ENCODE assay signal across 8 cellular contexts in genomic region chr16:88569614-88569984, GRCh38. TPM values are rescaled to one million over a fixed set of nuclear protein-coding genes. Genes with fewer than 3 reads are reported as not detected.
DNase-seq lines count a peak whose midpoint lies in the region; ATAC-seq, FAIRE-seq and TF ChIP-seq lines count a peak whose summit lies in the region.

No MANE protein-coding gene starts in this region.

- H3K4me3 ChIP-seq in K562 (peak overlapping the region; percentile 79), testis (peak overlapping the region; percentile 65 to 87)

- BruUV-seq in K562 (replicated peaks; lab: Mats Ljungman, UMichigan): TSS peak; percentile 90

- TF ChIP-seq CTCF in C4-2B (conservative IDR thresholded peaks at IDR 0.05): no peak
- no peak for TF ChIP-seq CTCF in K562 (IDR thresholded peaks at IDR 0.05 in 2 of 3, conservative IDR thresholded peaks at IDR 0.05 in 1 of 3; ENCODE audit: insufficient read depth in 2 of 3, low read depth in 1 of 3, low read length in 3 of 3)
- no peak for TF ChIP-seq CTCF in testis (IDR thresholded peaks at IDR 0.05)

- H3K27me3 ChIP-seq in K562 (ENCODE audit: control insufficient read depth in 2 of 2, insufficient read depth in 2 of 2, low read length in 2 of 2): no peaks in the 10 kb centered on the region
- no peaks in the 10 kb centered on the region for H3K27me3 ChIP-seq in testis

- peaks cover 10% of the 10 kb centered on the region for H4K20me1 ChIP-seq in K562 (replicated peaks; ENCODE audit: control insufficient read depth, insufficient read depth, low read length)

- FAIRE-seq in K562 (lab: Jason Lieb, UNC): peak; percentile 19
- no peak for FAIRE-seq in GM12891 (lab: Jason Lieb, UNC)
- no peak for FAIRE-seq in GM19239 (lab: Jason Lieb, UNC)

- DNase-seq in HT-29 (ENCODE audit: low spot score) (peak; percentile 13), K562 (ENCODE audit: extremely low read depth in 1 of 4, low spot score in 3 of 4) (peak; percentile 34 to 55 (median 50)), left colon (peak in 1 of 2 donors; percentile 42), testis (no peak), GM12891 (ENCODE audit: insufficient read length, low spot score) (no peak), GM19239 (ENCODE audit: insufficient read length, low spot score) (no peak)

- H3K36me3 ChIP-seq in K562 (ENCODE audit: control insufficient read depth, insufficient read depth, low read length) (peaks cover 30% of the 10 kb centered on the region), testis (ENCODE audit: low read depth, missing control alignments) (no peaks in the 10 kb centered on the region)

- intact Hi-C loops in K562 (cut with micrococcal nuclease) (no loop called here), left colon (cut with DNase I, micrococcal nuclease) (loop anchor here in 1 of 2 donors (10.0 kb wide), 1 partner anchor 125 kb away; no protein-coding TSS in a partner anchor), testis (cut with DNase I; ENCODE audit: low total_unique reads) (loop anchor here (10.0 kb wide), 1 partner anchor 125 kb away; no protein-coding TSS in a partner anchor)

- H3K4me1 ChIP-seq in K562 (replicated peaks in 1 of 2; ENCODE audit: control insufficient read depth in 2 of 2, insufficient read depth in 2 of 2, low read length in 2 of 2): peaks cover 20 to 28% of the 10 kb centered on the region in 2 experiments; a peak in 4 of 5 replicates
- H3K4me1 ChIP-seq in testis: peaks cover 5% of the 10 kb centered on the region

- CTCF ChIA-PET in K562 (lab: Yijun Ruan, JAX; ENCODE audit: low intra/inter-chr PET ratio): interaction anchor here (0.6 kb wide), 1 partner anchor 41 kb away, joined by 4 read pairs; no protein-coding TSS in a partner anchor

- TF ChIP-seq EP300 in K562 (IDR thresholded peaks at IDR 0.05; ENCODE audit: low read length): no peak

- peak overlapping the region; percentile 79 to 93 for H3K9ac ChIP-seq in K562 (ENCODE audit: insufficient read depth in 1 of 2, low read depth in 2 of 2, low read length in 2 of 2)

- 2% methylated on average over 28 of the region's 28 CpGs for WGBS in K562 (ENCODE audit: insufficient coverage, low coverage, missing lambda C conversion rate)
- 0 to 17% methylated on average over 1 to 28 of the region's 28 CpGs for WGBS in testis, 2 donors

- no peak for TF ChIP-seq RAD21 in K562 (CRISPR knock-in tag; conservative IDR thresholded peaks at IDR 0.05 in 1 of 2, IDR thresholded peaks at IDR 0.05 in 1 of 2)

- POLR2A ChIA-PET in K562 (lab: Yijun Ruan, JAX): interaction anchor here (0.7 to 3.7 kb wide), 9 partner anchors 9 to 132 kb away, joined by 4 to 27 read pairs (median 6); partner anchors contain the start of gene SNAI3

- peak overlapping the region; percentile 84 for H3K27ac ChIP-seq in C4-2B
- H3K27ac ChIP-seq in K562 (ENCODE audit: extremely low read depth, low read depth, low read length): peak overlapping the region; percentile 67
- peak overlapping the region; percentile 2 to 16 for H3K27ac ChIP-seq in testis

- in situ Hi-C loops in K562 (cut with MboI): no loop called here

- H3K9me3 ChIP-seq in K562 (replicated peaks; ENCODE audit: control insufficient read depth, insufficient read depth, low read depth, low read length) (no peaks in the 10 kb centered on the region), testis (no peaks in the 10 kb centered on the region)

- H3K4me2 ChIP-seq in K562 (ENCODE audit: insufficient read depth, low read length): peak overlapping the region; percentile 90

- peak overlapping the region; percentile 98 for H2AFZ ChIP-seq in K562 (ENCODE audit: low read depth, low read length)

- no peaks in the 10 kb centered on the region for H3K9me1 ChIP-seq in K562 (ENCODE audit: control insufficient read depth, insufficient read depth, low read length)

- H3K79me2 ChIP-seq in K562 (ENCODE audit: control insufficient read depth, insufficient read depth, low read length): peaks cover 51% of the 10 kb centered on the region

- no peak for TF ChIP-seq POLR2A in K562 (conservative IDR thresholded peaks at IDR 0.05)
- TF ChIP-seq POLR2A in testis (IDR thresholded peaks at IDR 0.05): no peak
- TF ChIP-seq POLR2A in GM12891 (IDR thresholded peaks at IDR 0.05; ENCODE audit: low read depth, low read length): no peak

- ATAC-seq in GM21367 (IDR thresholded peaks at IDR 0.05; ENCODE audit: unreplicated experiment) (peak; percentile 6), K562 (peak; percentile 66), left colon (peak; percentile 23)

TF ChIP-seq in K562, 482 proteins besides CTCF, POLR2A, EP300 and RAD21 (continues in another document):
- TF ChIP-seq FOXP1 (CRISPR knock-in tag; IDR thresholded peaks at IDR 0.05) (0 out of 2 replicates have a peak, but pooled peaks have one; percentile 34), FOSL1 (tag; conservative IDR thresholded peaks at IDR 0.05) (no peak), REST (CRISPR knock-in tag; IDR thresholded peaks at IDR 0.05; ENCODE audit: low read depth) (no peak)

TF ChIP-seq in GM12891, 5 proteins besides CTCF, POLR2A, EP300 and RAD21:
- TF ChIP-seq POLR2AphosphoS5 (IDR thresholded peaks at IDR 0.05; ENCODE audit: low read depth, low read length) (no peak), POU2F2 (IDR thresholded peaks at IDR 0.05; ENCODE audit: low read depth, low read length) (no peak), PAX5 (IDR thresholded peaks at IDR 0.05; ENCODE audit: insufficient read depth, low read length, severe bottlenecking) (no peak), TAF1 (IDR thresholded peaks at IDR 0.05; ENCODE audit: low read depth, low read length) (no peak), SPI1 (IDR thresholded peaks at IDR 0.05; ENCODE audit: low read depth, low read length) (no peak)

RNA-seq across cellular contexts. Expression of gene ZC3H18, which starts 0.6 kb away (rescaled TPM):
- total RNA-seq in HT-29 (2014; rRNA removed; shearing (Covaris generic)): 20.2 and 28.9 TPM in 2 replicates
- total RNA-seq in K562 (2011; cell fraction: chromatin; rRNA removed; ENCODE audit: low replicate concordance): 74.4 and 112 TPM in 2 replicates
- total RNA-seq in K562 (2011; cell fraction: nucleolus; rRNA removed): 51.3 and 61.4 TPM in 2 replicates
- total RNA-seq in K562 (2011; cell fraction: nucleoplasm; rRNA removed): 61.1 and 63.4 TPM in 2 replicates
- total RNA-seq in K562 (2014; rRNA removed): 26.9 and 35.1 TPM in 2 replicates
- total RNA-seq in K562 (2014; rRNA removed; fragmentation: Illumina TruSeq; extraction: Trizol): 16.0 and 16.3 TPM in 2 replicates
- total RNA-seq in K562 (2015; rRNA removed; fragmentation: Illumina TruSeq; extraction: Trizol): 31.1 and 33.9 TPM in 2 replicates
- 81.3 and 88.7 TPM in 2 replicates for total RNA-seq in K562 (2021)
- 12.5 and 15.8 TPM in 2 replicates for polyA plus RNA-seq in K562 (2011; rRNA removed)
- 10.1 and 15.8 TPM in 2 replicates for polyA plus RNA-seq in K562 (2011; cell fraction: cytosol; rRNA removed)
- polyA plus RNA-seq in K562 (2011; cell fraction: nucleus; rRNA removed): 43.3 and 65.6 TPM in 2 replicates
- 57.6 and 59.2 TPM in 2 replicates for polyA plus RNA-seq in K562 (2012)
- polyA plus RNA-seq in K562 (2014; fragmentation: Illumina TruSeq; extraction: Trizol): 60.7 and 65.3 TPM in 2 replicates
- 1 to 10 TPM; 1.7 to 2.0 TPM for polyA plus RNA-seq in K562 (2014; fragmentation: Nextera tagmentation; extraction: Ambion mirVana)
- 37.1 and 49.2 TPM in 2 replicates for polyA plus RNA-seq in K562 (2014; rRNA removed)
- 7.9 and 9.1 TPM in 2 replicates for polyA minus RNA-seq in K562 (2011; rRNA and poly(A)+ RNA removed)
- 23.7 and 30.6 TPM in 2 replicates for polyA minus RNA-seq in K562 (2011; cell fraction: cytosol; rRNA and poly(A)+ RNA removed)
- polyA minus RNA-seq in K562 (2011; cell fraction: nucleus; rRNA and poly(A)+ RNA removed): 17.5 and 19.1 TPM in 2 replicates
- total RNA-seq in left colon: 10 to 100 TPM; 32.6 to 43.7 TPM
- total RNA-seq in testis: 10 to 100 TPM; 53.8 to 63.7 TPM
- 59.6 TPM for polyA plus RNA-seq in testis (ENCODE audit: insufficient read depth, low read depth, low replicate concordance)
- 26.0 TPM for polyA plus RNA-seq in GM12891 (2012; ENCODE audit: low read depth, missing spikeins)

Comparison
In these comparisons a context has a peak if more than half of its experiments do, and no peak if none do; other contexts are left out.
1. H3K27ac ChIP-seq: peak in every context shown above with its lines; median percentile 84 in C4-2B; 67 in K562; 9 in testis.
2. ATAC-seq: peak in every context shown above with its lines; median percentile 66 in K562; 23 in left colon; 6 in GM21367.
3. DNase-seq: peak in HT-29 (single experiment) and K562 (4 of 4); none in testis (single experiment), GM12891 (single experiment) and GM19239 (single experiment).